Comparison of ENCODE assay signal across 8 cellular contexts in the genomic region with DNA sequence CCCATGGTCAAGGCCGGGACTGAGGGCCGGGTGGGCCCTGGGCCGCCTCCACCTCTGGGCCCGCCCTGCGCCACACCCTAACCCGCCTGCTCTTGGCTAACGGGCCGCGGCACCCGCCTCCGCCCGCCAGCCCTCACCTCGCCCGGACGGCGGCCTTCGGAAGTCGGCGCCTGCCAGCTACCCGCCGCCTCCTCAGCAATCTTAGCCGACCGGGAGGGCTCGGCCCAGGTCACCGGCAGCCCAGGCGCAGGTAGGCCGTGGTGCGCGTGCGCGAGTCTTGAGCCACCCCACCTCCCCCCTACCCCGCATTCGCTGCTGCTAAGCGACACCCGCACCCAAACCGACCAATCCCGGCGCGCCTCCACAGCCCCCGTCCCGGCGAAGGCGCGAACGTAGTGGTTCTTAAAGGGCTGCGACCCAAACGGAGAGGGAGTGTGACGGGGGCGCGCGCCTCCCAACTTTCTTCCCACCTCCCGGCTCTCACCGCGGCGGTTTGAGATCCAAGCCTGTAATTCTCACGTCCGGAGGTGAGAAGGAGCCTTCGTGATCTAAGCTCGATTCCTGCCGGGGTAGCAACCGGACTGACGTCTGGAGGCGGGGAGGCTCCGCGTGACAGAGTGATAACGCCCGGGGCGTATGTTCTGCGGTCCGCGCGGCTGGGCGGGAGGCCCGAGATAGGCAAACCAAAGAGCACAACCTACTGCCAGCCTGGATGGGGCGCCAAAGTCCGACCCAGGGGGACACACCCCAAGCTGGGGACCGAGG. TPM values are rescaled to one million over a fixed set of nuclear protein-coding genes. Genes with fewer than 3 reads are reported as not detected.
A peak's percentile ranks its signal among the peaks of the same experiment; 100 is the strongest.
DNase-seq lines count a peak whose midpoint lies in the region; ATAC-seq, FAIRE-seq and TF ChIP-seq lines count a peak whose summit lies in the region.

Gene SEC22C, minus strand, starts transcription at position 259 of the 765 bp plus-strand sequence. CDS start 12,921 bp downstream, outside the sequence.

- H3K4me2 ChIP-seq in OCI-LY1 (ENCODE audit: low read length), result peak within 1 kb of the TSS; percentile 84
- peak within 1 kb of the TSS; percentile 70 for H3K4me2 ChIP-seq in endothelial cell of umbilical vein (ENCODE audit: insufficient read depth, low read length)

- no peaks in the 10 kb centered on the region for H3K9me2 ChIP-seq in OCI-LY1 (ENCODE audit: low read depth, low read length)

- ATAC-seq in GM21390 (IDR thresholded peaks at IDR 0.05; ENCODE audit: unreplicated experiment), result peak; percentile 89

- POLR2A ChIA-PET in endothelial cell of umbilical vein (lab: Charles Lee), result interaction anchor here (1.6 kb wide), 1 partner anchor 18 kb away, joined by 4 read pairs; the partner anchor contains the start of gene NKTR

- TF ChIP-seq POLR2A in endothelial cell of umbilical vein (IDR thresholded peaks at IDR 0.05; ENCODE audit: low read depth, low read length), result peak; percentile 76

- CTCF ChIA-PET in endothelial cell of umbilical vein (lab: Charles Lee), result interaction anchor here (0.9 to 1.8 kb wide), 8 partner anchors 9 to 71 kb away, joined by 3 to 8 read pairs (median 4); partner anchors contain the start of genes NKTR and SS18L2

- H3K4me3 ChIP-seq in HUES48 (ENCODE audit: low read depth, low read length), result peak within 1 kb of the TSS; percentile 77
- peak within 1 kb of the TSS; percentile 92 for H3K4me3 ChIP-seq in OCI-LY1 (ENCODE audit: low read depth, low read length, poor library complexity, severe bottlenecking)
- H3K4me3 ChIP-seq in endothelial cell of umbilical vein (replicated peaks in 1 of 3; ENCODE audit: insufficient read depth in 1 of 3, low read depth in 1 of 3, low read length in 3 of 3), result peak within 1 kb of the TSS; percentile 80 to 82 (median 81)
- H3K4me3 ChIP-seq in mononuclear cell (ENCODE audit: low read length), result peak within 1 kb of the TSS; percentile 56

- dilution Hi-C loops in endothelial cell of umbilical vein (cut with MboI; ENCODE audit: extremely low pct_ligation_motif_present, low sequenced_read_pairs), result no loop called here

- peaks cover 4% of the 10 kb centered on the region; the same call in 1 of the 2 replicates for H3K36me3 ChIP-seq in HUES48 (ENCODE audit: control insufficient read depth, insufficient read depth, low read length)
- peaks cover 15% of the 10 kb centered on the region for H3K36me3 ChIP-seq in OCI-LY1 (ENCODE audit: insufficient read depth, low read length)
- H3K36me3 ChIP-seq in endothelial cell of umbilical vein (ENCODE audit: control insufficient read depth in 2 of 2, extremely low read depth in 1 of 2, insufficient read depth in 2 of 2, low read length in 2 of 2), result no peaks in the 10 kb centered on the region

- no TSS peak for BruUV-seq in endothelial cell of umbilical vein (replicated peaks; lab: Mats Ljungman, UMichigan)

- H3K9ac ChIP-seq in HUES48 (ENCODE audit: low read depth, low read length), result peak within 1 kb of the TSS; percentile 84
- peak within 1 kb of the TSS; percentile 93 for H3K9ac ChIP-seq in OCI-LY1 (ENCODE audit: low read length)
- H3K9ac ChIP-seq in endothelial cell of umbilical vein (replicated peaks; ENCODE audit: extremely low read depth, insufficient read depth, low read length), result peak within 1 kb of the TSS; percentile 86

- H4K20me1 ChIP-seq in OCI-LY1 (ENCODE audit: insufficient read depth, low read length) (no peaks in the 10 kb centered on the region), endothelial cell of umbilical vein (replicated peaks; ENCODE audit: control insufficient read depth, extremely low read depth, insufficient read depth, low read length) (no peaks in the 10 kb centered on the region)

- peaks cover 12% of the 10 kb centered on the region; the same call in 1 of the 2 replicates for H3K79me2 ChIP-seq in OCI-LY1 (ENCODE audit: insufficient read depth, low read length)
- peaks cover 40% of the 10 kb centered on the region for H3K79me2 ChIP-seq in endothelial cell of umbilical vein (ENCODE audit: control insufficient read depth, insufficient read depth, low read length)

- DNase-seq in D341Med (ENCODE audit: low spot score), result peak; percentile 100
- peak; percentile 97 for DNase-seq in activated CD8-positive, alpha-beta memory T cell treated with anti-CD3 and anti-CD28 coated beads, Interleukin-2, amount 50 U/mL, for 48 hours
- peak; percentile 94 for DNase-seq in endothelial cell of umbilical vein (ENCODE audit: low read depth, low spot score)
- DNase-seq in stimulated activated CD8-positive, alpha-beta memory T cell treated with anti-CD3 and anti-CD28 coated beads, Interleukin-4, amount 100 ng/mL, for 1 hour (ENCODE audit: low read depth in 2 of 2, low spot score in 1 of 2), result peak; percentile 87 to 94

- H3K27me3 ChIP-seq in HUES48 (ENCODE audit: control insufficient read depth, insufficient read depth, low read length) (no peaks in the 10 kb centered on the region), OCI-LY1 (ENCODE audit: insufficient read depth, low read length) (no peaks in the 10 kb centered on the region), endothelial cell of umbilical vein (ENCODE audit: control insufficient read depth in 2 of 2, insufficient read depth in 2 of 2, low read length in 2 of 2) (no peaks in the 10 kb centered on the region), mononuclear cell (ENCODE audit: insufficient read depth, low read length) (no peaks in the 10 kb centered on the region)

- H3K9me3 ChIP-seq in HUES48 (ENCODE audit: control insufficient read depth, insufficient read depth, low read length) (no peaks in the 10 kb centered on the region), OCI-LY1 (ENCODE audit: low read length) (0 out of 2 replicates have a peak, but pooled peaks cover 2% of the 10 kb centered on the region), endothelial cell of umbilical vein (replicated peaks; ENCODE audit: control insufficient read depth, insufficient read depth, low read length) (no peaks in the 10 kb centered on the region), mononuclear cell (ENCODE audit: low read depth, low read length) (no peaks in the 10 kb centered on the region)

- intact Hi-C loops in endothelial cell of umbilical vein (cut with micrococcal nuclease), result loop anchor here (1.0 to 2.0 kb wide), 4 partner anchors 8 to 73 kb away; partner anchors contain the start of genes NKTR and SS18L2

- peaks cover 18% of the 10 kb centered on the region for H3K4me1 ChIP-seq in HUES48 (ENCODE audit: control insufficient read depth, insufficient read depth, low read length)
- H3K4me1 ChIP-seq in OCI-LY1 (ENCODE audit: insufficient read depth, low read length, severe bottlenecking), result peaks cover 32% of the 10 kb centered on the region
- H3K4me1 ChIP-seq in endothelial cell of umbilical vein (ENCODE audit: control insufficient read depth, extremely low read depth, insufficient read depth, low read length), result peaks cover 18% of the 10 kb centered on the region
- H3K4me1 ChIP-seq in mononuclear cell (ENCODE audit: insufficient read depth, low read length), result peaks cover 21% of the 10 kb centered on the region

- FAIRE-seq in endothelial cell of umbilical vein (lab: Jason Lieb, UNC), result peak; percentile 92

- H2AFZ ChIP-seq in OCI-LY1 (ENCODE audit: low read length) (no peak within 1 kb of the TSS), endothelial cell of umbilical vein (ENCODE audit: low read depth, low read length) (peak within 1 kb of the TSS; percentile 96)

- TF ChIP-seq CTCF in OCI-LY1 (IDR thresholded peaks at IDR 0.05; ENCODE audit: low read length), result peak; percentile 63
- peak in 1 of 2 donors; percentile 24 for TF ChIP-seq CTCF in endothelial cell of umbilical vein (IDR thresholded peaks at IDR 0.05; ENCODE audit: extremely low read depth in 1 of 2, insufficient read depth in 1 of 2, low read depth in 1 of 2, low read length in 2 of 2)

- H3F3A ChIP-seq in OCI-LY1 (ENCODE audit: insufficient read depth, low read length), result 0 out of 2 replicates have a peak, but pooled peaks cover 3% of the 10 kb centered on the region

- H3K27ac ChIP-seq in HUES48 (ENCODE audit: low read depth, low read length) (peak within 1 kb of the TSS; percentile 97), OCI-LY1 (ENCODE audit: low read depth, low read length, poor library complexity, severe bottlenecking) (peak within 1 kb of the TSS; percentile 81), endothelial cell of umbilical vein (ENCODE audit: insufficient read depth, low read depth, low read length) (peak within 1 kb of the TSS; percentile 70)

- no peaks in the 10 kb centered on the region for H3K9me1 ChIP-seq in endothelial cell of umbilical vein (replicated peaks; ENCODE audit: control insufficient read depth, extremely low read depth, insufficient read depth, low read length)

TF ChIP-seq in endothelial cell of umbilical vein, 7 proteins besides CTCF, POLR2A, EP300 and RAD21:
- TF ChIP-seq POLR2AphosphoS5 (IDR thresholded peaks at IDR 0.05; ENCODE audit: insufficient read depth, low read depth, low read length), result peak; percentile 69
- no peak for TF ChIP-seq MYC (IDR thresholded peaks at IDR 0.05; ENCODE audit: low read depth, low read length)

RNA-seq across cellular contexts. Expression of gene SEC22C, which starts in this region (rescaled TPM):
- 60.7 and 61.9 TPM in 2 replicates for total RNA-seq in endothelial cell of umbilical vein
- 32.9 and 43.9 TPM in 2 replicates for polyA plus RNA-seq in endothelial cell of umbilical vein
- polyA plus RNA-seq in endothelial cell of umbilical vein (2011; cell fraction: cytosol; rRNA removed), result 36.5 and 37.4 TPM in 2 replicates
- 51.9 and 57.1 TPM in 2 replicates for polyA plus RNA-seq in endothelial cell of umbilical vein (2011; cell fraction: nucleus; rRNA removed)
- polyA plus RNA-seq in endothelial cell of umbilical vein (2012), result 37.3 and 53.1 TPM in 2 replicates
- polyA minus RNA-seq in endothelial cell of umbilical vein, result 44.7 and 50.3 TPM in 2 replicates
- polyA minus RNA-seq in endothelial cell of umbilical vein (2011; cell fraction: cytosol; rRNA and poly(A)+ RNA removed), result 15.2 TPM
- 24.0 and 24.3 TPM in 2 replicates for polyA minus RNA-seq in endothelial cell of umbilical vein (2011; cell fraction: nucleus; rRNA and poly(A)+ RNA removed)
- total RNA-seq in mononuclear cell, result 75.0 TPM

Comparison
In these comparisons a context has a peak if more than half of its experiments do, and no peak if none do; other contexts are left out.
1. Peak in every context shown above with its lines: DNase-seq, ATAC-seq, H3K4me3 ChIP-seq and H3K27ac ChIP-seq.